14 cellular contexts compared by ENCODE assay signal in genomic region chr13:110643768-110644421, GRCh38.
"Had no signal": no experiment of that assay in that cellular context is flagged by ENCODE, and none has a peak within 500 bp of the region (broad histone marks: within the 10 kb centered on the region; RNA-seq: fewer than 3 reads in every experiment).

No MANE protein-coding gene starts in this region.

- H3K27ac Mint-ChIP-seq: activated naive CD8-positive, alpha-beta T cell treated with anti-CD3 and anti-CD28 coated beads for 36 hours; type B pancreatic cell had no signal

- H3K36me3 ChIP-seq: breast epithelium had no signal

- H3K4me3 Mint-ChIP-seq: activated naive CD8-positive, alpha-beta T cell treated with anti-CD3 and anti-CD28 coated beads for 36 hours; type B pancreatic cell had no signal

- H3K4me1 Mint-ChIP-seq: activated naive CD8-positive, alpha-beta T cell treated with anti-CD3 and anti-CD28 coated beads for 36 hours had no signal

- H3K4me1 ChIP-seq: breast epithelium had no signal

- H3K4me3 ChIP-seq: breast epithelium, gastroesophageal sphincter, suprapubic skin had no signal

- DNase-seq: activated CD4-positive, CD25-positive, alpha-beta regulatory T cell treated with anti-CD3 and anti-CD28 coated beads, Interleukin-2, amount 50 U/mL, for 72 hours; activated gamma-delta T cell treated with Interleukin-2 at 50 U/mL for 16 hours; activated naive CD8-positive, alpha-beta T cell treated with anti-CD3 and anti-CD28 coated beads for 36 hours; activated T-cell treated with anti-CD3 and anti-CD28 coated beads, Interleukin-2, amount 50 U/mL, for 48 hours; aorta; right cardiac atrium; stimulated activated CD4-positive, alpha-beta T cell treated with anti-CD3 and anti-CD28 coated beads, Interleukin-2, amount 100 ng/mL, for 24 hours had no signal

- H3K27me3 Mint-ChIP-seq: activated naive CD8-positive, alpha-beta T cell treated with anti-CD3 and anti-CD28 coated beads for 36 hours; naive B cell; type B pancreatic cell had no signal

- FAIRE-seq: colon, keratinocyte had no signal

- H3K27me3 ChIP-seq: breast epithelium, gastroesophageal sphincter, suprapubic skin had no signal

- H3K9me3 Mint-ChIP-seq: activated naive CD8-positive, alpha-beta T cell treated with anti-CD3 and anti-CD28 coated beads for 36 hours; naive B cell; type B pancreatic cell had no signal

- H3K9me3 ChIP-seq: breast epithelium, gastroesophageal sphincter, suprapubic skin had no signal

- H3K27ac ChIP-seq: suprapubic skin had no signal
